Comparison of ENCODE assay signal across 8 cellular contexts in the genomic region with DNA sequence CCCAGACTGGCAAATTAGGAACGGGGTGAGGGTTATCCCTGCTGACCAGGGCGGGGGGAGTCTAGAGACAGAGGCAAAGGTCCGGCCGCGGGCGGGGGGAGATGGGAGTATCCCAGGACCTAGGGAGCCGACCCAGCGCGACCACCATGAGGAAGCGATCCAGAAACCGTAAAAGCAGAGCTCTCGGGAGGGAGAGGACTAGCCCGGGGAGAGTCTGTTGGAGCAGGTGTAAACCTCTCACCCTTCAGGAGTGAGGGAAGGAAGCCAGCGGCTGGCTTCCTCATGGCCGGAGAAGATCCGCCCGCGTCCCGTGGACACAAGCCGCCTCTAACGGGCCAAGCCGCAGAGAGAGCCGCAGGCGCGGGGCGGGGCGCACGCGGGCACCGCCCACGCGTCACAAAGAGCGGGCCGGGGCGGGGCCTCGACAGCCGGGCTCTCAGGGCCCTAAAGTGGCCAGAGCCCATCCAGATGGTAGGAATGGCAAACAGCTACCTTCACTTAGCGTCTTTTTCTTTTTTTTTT. TPM values are rescaled to one million over a fixed set of nuclear protein-coding genes. Genes with fewer than 3 reads are reported as not detected.
DNase-seq lines count a peak whose midpoint lies in the region; ATAC-seq and TF ChIP-seq lines count a peak whose summit lies in the region.

A gene (minus strand): TSS at position 350 of the 522 bp plus-strand sequence. CDS start 66 bp downstream, at position 284.

- CTCF ChIA-PET in RWPE1 (lab: Yijun Ruan, JAX): interaction anchor here (0.7 kb wide), 1 partner anchor 659 kb away, joined by 3 read pairs; no protein-coding TSS in a partner anchor

- no peaks in the 10 kb centered on the region for H3K9me3 ChIP-seq in lower lobe of right lung

- H3K27me3 Mint-ChIP-seq in effector memory CD8-positive, alpha-beta T cell: no peaks in the 10 kb centered on the region

- TF ChIP-seq CTCF in RWPE1 (conservative IDR thresholded peaks at IDR 0.05; ENCODE audit: low read depth) (no peak), lower lobe of right lung (IDR thresholded peaks at IDR 0.05) (no peak)

- H3K27ac Mint-ChIP-seq in effector memory CD8-positive, alpha-beta T cell: peak within 1 kb of the TSS; percentile 38 to 83

- no peak within 1 kb of the TSS for H3K27ac ChIP-seq in RWPE1
- H3K27ac ChIP-seq in lower lobe of right lung: peak within 1 kb of the TSS; percentile 62

- ATAC-seq in activated CD4-positive, CD25-positive, alpha-beta regulatory T cell treated with anti-CD3 and anti-CD28 coated beads, Interleukin-2, amount 50 U/mL, for 24 hours: peak; percentile 60 to 65
- peak; percentile 60 for ATAC-seq in effector memory CD8-positive, alpha-beta T cell (replicated peaks)
- peak; percentile 91 to 94 for ATAC-seq in lower lobe of right lung
- peak; percentile 51 for ATAC-seq in stimulated activated naive CD8-positive, alpha-beta T cell treated with anti-CD3 and anti-CD28 coated beads, Interleukin-15, Interleukin-2, amounts not matched to agents 100 U/mL and 50 U/mL, for 24 hours
- no peak for ATAC-seq in GM18511 (IDR thresholded peaks at IDR 0.05; ENCODE audit: unreplicated experiment)

- POLR2A ChIA-PET in RWPE1 (lab: Yijun Ruan, JAX; ENCODE audit: low non-redundant PET): no interaction called here

- peak within 1 kb of the TSS; percentile 54 for H3K4me3 ChIP-seq in lower lobe of right lung

- peak within 1 kb of the TSS; percentile 49 to 59 for H3K4me3 Mint-ChIP-seq in effector memory CD8-positive, alpha-beta T cell

- DNase-seq in activated CD4-positive, CD25-positive, alpha-beta regulatory T cell (lab: John Stamatoyannopoulos, UW): no peak
- peak; percentile 26 for DNase-seq in RWPE1 (ENCODE audit: low spot score)
- no peak for DNase-seq in effector memory CD8-positive, alpha-beta T cell
- peak; percentile 89 for DNase-seq in lower lobe of right lung
- peak; percentile 56 for DNase-seq in stimulated activated naive CD8-positive, alpha-beta T cell treated with anti-CD3 and anti-CD28 coated beads, Interleukin-15, Interleukin-2, amounts not matched to agents 100 U/mL and 50 U/mL, for 24 hours
- DNase-seq in T1000 (lab: John Stamatoyannopoulos, UW): no peak

- no peaks in the 10 kb centered on the region for H3K27me3 ChIP-seq in lower lobe of right lung (ENCODE audit: low read depth)

- H3K36me3 ChIP-seq in lower lobe of right lung: peaks cover 40% of the 10 kb centered on the region

- peaks cover 0 to 3% of the 10 kb centered on the region in 2 donors for H3K9me3 Mint-ChIP-seq in effector memory CD8-positive, alpha-beta T cell

- peaks cover 9 to 10% of the 10 kb centered on the region in 2 donors for H3K4me1 Mint-ChIP-seq in effector memory CD8-positive, alpha-beta T cell (ENCODE audit: low read depth in 2 of 2)

- intact Hi-C loops in lower lobe of right lung (cut with DNase I): no loop called here

- peaks cover 25% of the 10 kb centered on the region for H3K4me1 ChIP-seq in lower lobe of right lung

- peaks cover 49% of the 10 kb centered on the region for H3K36me3 Mint-ChIP-seq in effector memory CD8-positive, alpha-beta T cell (ENCODE audit: insufficient read depth)

RNA-seq across cellular contexts. Expression of the gene that starts here (rescaled TPM):
- 7.2 TPM for total RNA-seq in lower lobe of right lung

Comparison
In these comparisons a context has a peak if more than half of its experiments do, and no peak if none do; other contexts are left out.
1. DNase-seq: peak in RWPE1 (single experiment), lower lobe of right lung (single experiment) and stimulated activated naive CD8-positive, alpha-beta T cell treated with anti-CD3 and anti-CD28 coated beads, Interleukin-15, Interleukin-2, amounts not matched to agents 100 U/mL and 50 U/mL, for 24 hours (single experiment); none in activated CD4-positive, CD25-positive, alpha-beta regulatory T cell (0 of 4), effector memory CD8-positive, alpha-beta T cell (0 of 3) and T1000 (single experiment).